7 cellular contexts compared by ENCODE assay signal in genomic region chr20:17681741-17682102, GRCh38. TPM values are rescaled to one million over a fixed set of nuclear protein-coding genes. Genes with fewer than 3 reads are reported as not detected.
DNase-seq lines count a peak whose midpoint lies in the region; ATAC-seq lines count a peak whose summit lies in the region.

No MANE protein-coding gene starts in this region.

- H3K36me3 Mint-ChIP-seq in activated CD4-positive, alpha-beta memory T cell treated with anti-CD3 and anti-CD28 coated beads, Interleukin-2, amount 10 ng/mL, durations not matched to agents 7 days and 5 days (ENCODE audit: low read depth) = peaks cover 31% of the 10 kb centered on the region

- H3K4me3 Mint-ChIP-seq in activated CD4-positive, alpha-beta memory T cell treated with anti-CD3 and anti-CD28 coated beads, Interleukin-2, amount 10 ng/mL, durations not matched to agents 7 days and 5 days = peak overlapping the region; percentile 84

- peaks cover 7% of the 10 kb centered on the region for H3K4me1 ChIP-seq in thymus (ENCODE audit: control insufficient read depth, insufficient read depth, low read length)

- DNase-seq in activated CD4-positive, alpha-beta memory T cell treated with anti-CD3 and anti-CD28 coated beads, Interleukin-2, amount 10 ng/mL, durations not matched to agents 7 days and 5 days = no peak
- DNase-seq in iPS-NIHi11 (ENCODE audit: low spot score) (peak; percentile 35), ecto neural progenitor cell (ENCODE audit: low spot score) (no peak), retina (no peak)

- peak; percentile 5 for ATAC-seq in GM19025 (IDR thresholded peaks at IDR 0.05; ENCODE audit: low read depth, unreplicated experiment)
- ATAC-seq in HG02852 (IDR thresholded peaks at IDR 0.05; ENCODE audit: unreplicated experiment) = peak; percentile 13

- H3K9me3 Mint-ChIP-seq in activated CD4-positive, alpha-beta memory T cell treated with anti-CD3 and anti-CD28 coated beads, Interleukin-2, amount 10 ng/mL, durations not matched to agents 7 days and 5 days = no peaks in the 10 kb centered on the region

- peaks cover 34% of the 10 kb centered on the region for H3K4me1 Mint-ChIP-seq in activated CD4-positive, alpha-beta memory T cell treated with anti-CD3 and anti-CD28 coated beads, Interleukin-2, amount 10 ng/mL, durations not matched to agents 7 days and 5 days

- peaks cover 35% of the 10 kb centered on the region for H3K27me3 Mint-ChIP-seq in activated CD4-positive, alpha-beta memory T cell treated with anti-CD3 and anti-CD28 coated beads, Interleukin-2, amount 10 ng/mL, durations not matched to agents 7 days and 5 days

- H3K27ac Mint-ChIP-seq in activated CD4-positive, alpha-beta memory T cell treated with anti-CD3 and anti-CD28 coated beads, Interleukin-2, amount 10 ng/mL, durations not matched to agents 7 days and 5 days = peak overlapping the region; percentile 83

- CTCF ChIA-PET in activated CD4-positive, alpha-beta memory T cell treated with anti-CD3 and anti-CD28 coated beads, Interleukin-2, amount 10 ng/mL, durations not matched to agents 7 days and 5 days (lab: Charles Lee) = interaction anchor here (0.6 to 5.5 kb wide), 59 partner anchors 10 to 1107 kb away, joined by 3 to 43 read pairs (median 5); partner anchors contain the start of genes BANF2, BFSP1, DSTN and ZNF133

- POLR2A ChIA-PET in activated CD4-positive, alpha-beta memory T cell treated with anti-CD3 and anti-CD28 coated beads, Interleukin-2, amount 10 ng/mL, durations not matched to agents 7 days and 5 days (lab: Charles Lee) = interaction anchor here (0.7 to 3.3 kb wide), 26 partner anchors 9 to 825 kb away, joined by 3 to 39 read pairs (median 7); partner anchors contain the start of genes BFSP1, DSTN, KAT14 and MGME1

- H3K27me3 ChIP-seq in thymus (ENCODE audit: control insufficient read depth, insufficient read depth) = no peaks in the 10 kb centered on the region

- H3K27ac ChIP-seq in thymus (ENCODE audit: low read depth) = peak overlapping the region; percentile 83

- H3K9me3 ChIP-seq in thymus (ENCODE audit: control insufficient read depth) = peaks cover 1% of the 10 kb centered on the region

- 1% methylated on average over 62 of the region's 62 CpGs for WGBS in thymus

- H3K36me3 ChIP-seq in thymus (ENCODE audit: control insufficient read depth, insufficient read depth) = no peaks in the 10 kb centered on the region

- H3K4me3 ChIP-seq in thymus (ENCODE audit: low read length) = peak overlapping the region; percentile 76

RNA-seq across cellular contexts. Expression of gene RRBP1, which starts 0.3 kb away (rescaled TPM):
- 10 to 100 TPM; 82.3 to 85.7 TPM for total RNA-seq in activated CD4-positive, alpha-beta memory T cell treated with anti-CD3 and anti-CD28 coated beads, Interleukin-2, amount 10 ng/mL, durations not matched to agents 7 days and 5 days
- polyA plus RNA-seq in thymus = 24.2 TPM

RNA-seq across cellular contexts. Expression of gene BANF2, which starts 18.0 kb away (rescaled TPM):
- not detected for total RNA-seq in activated CD4-positive, alpha-beta memory T cell treated with anti-CD3 and anti-CD28 coated beads, Interleukin-2, amount 10 ng/mL, durations not matched to agents 7 days and 5 days
- 0.25 TPM for polyA plus RNA-seq in thymus
